ENCODE assay signal across 11 cellular contexts in the genomic region with DNA sequence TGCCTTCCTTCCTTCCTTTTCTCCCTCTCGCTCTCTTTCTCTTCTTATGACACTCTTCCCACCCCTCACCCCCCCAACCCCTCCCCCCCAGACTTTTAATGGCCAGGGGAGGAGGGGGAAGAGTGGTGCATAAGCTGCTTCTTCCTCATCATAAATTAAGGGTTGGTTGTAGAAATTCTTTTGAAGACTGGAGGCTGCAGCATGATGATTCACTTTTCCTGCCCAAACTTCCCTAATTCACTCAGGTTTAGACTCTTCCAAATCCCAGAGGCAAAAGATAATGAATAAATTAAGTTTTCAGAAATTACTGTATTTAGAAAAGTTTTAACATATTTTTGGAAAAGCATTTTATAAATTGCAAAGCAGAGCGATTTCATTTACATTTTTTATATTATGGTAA. TPM values are rescaled to one million over a fixed set of nuclear protein-coding genes. Genes with fewer than 3 reads are reported as not detected.
"Had no signal": no experiment of that assay in that cellular context is flagged by ENCODE, and none has a peak within 500 bp of the region (broad histone marks: within the 10 kb centered on the region; RNA-seq: fewer than 3 reads in every experiment).

No MANE protein-coding gene starts in this region.

- H3K9me3 ChIP-seq: adrenal gland, heart left ventricle, neutrophil had no signal

- H3K27me3 ChIP-seq: adrenal gland, heart left ventricle, neutrophil had no signal

- H3K4me3 ChIP-seq: adrenal gland, coronary artery, heart left ventricle had no signal

- ATAC-seq: activated CD4-positive, CD25-positive, alpha-beta regulatory T cell treated with anti-CD3 and anti-CD28 coated beads, Interleukin-2, amount 50 U/mL, for 24 hours; heart left ventricle had no signal

- H3K27ac ChIP-seq: adrenal gland, coronary artery, heart left ventricle, neutrophil had no signal

- H3K4me1 ChIP-seq: adrenal gland, heart left ventricle had no signal

- FAIRE-seq: frontal cortex had no signal

- H3K36me3 ChIP-seq: adrenal gland, heart left ventricle, neutrophil had no signal

- DNase-seq: activated naive CD4-positive, alpha-beta T cell treated with anti-CD3 and anti-CD28 coated beads, Interleukin-2, amount 50 U/mL, for 16 hours; adrenal gland; central memory CD4-positive, alpha-beta T cell; effector CD8-positive, alpha-beta T cell; heart left ventricle; posterior cingulate gyrus had no signal

RNA-seq across cellular contexts. Expression of gene GRIP1, which starts 58.2 kb away (rescaled TPM):
- total RNA-seq: fibroblast of lung had no signal
